ENCODE assay signal across 19 cellular contexts in the genomic region with DNA sequence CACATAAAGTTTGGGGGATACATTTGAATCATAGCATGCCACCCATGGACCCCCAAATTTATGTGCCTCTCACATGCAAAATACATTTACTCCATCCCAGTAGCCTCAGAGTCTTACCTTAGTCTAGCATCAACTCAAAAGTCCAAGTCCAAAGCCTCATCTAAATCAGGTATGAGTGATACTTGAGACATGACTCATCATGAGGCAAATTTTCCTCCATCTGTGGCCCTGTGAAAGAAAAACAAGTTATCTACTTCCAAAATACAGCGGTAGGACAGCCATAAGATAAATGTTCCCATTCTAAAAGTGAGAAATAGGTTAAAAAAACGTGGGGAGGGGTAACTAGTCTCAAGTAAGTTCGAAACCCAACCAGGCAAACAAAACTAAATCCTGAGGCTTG.
A peak's percentile ranks its signal among the peaks of the same experiment; 100 is the strongest.
DNase-seq lines count a peak whose midpoint lies in the region; ATAC-seq and TF ChIP-seq lines count a peak whose summit lies in the region.
"Had no signal": no experiment of that assay in that cellular context is flagged by ENCODE, and none has a peak within 500 bp of the region (broad histone marks: within the 10 kb centered on the region; RNA-seq: fewer than 3 reads in every experiment).

No MANE protein-coding gene starts in this region.

- H4K20me1 ChIP-seq in mammary epithelial cell (ENCODE audit: insufficient read depth, low read length) = no peaks in the 10 kb centered on the region

- H3K9me3 ChIP-seq in mammary epithelial cell (replicated peaks; ENCODE audit: insufficient read depth, low read length) = no peaks in the 10 kb centered on the region
- H3K9me3 ChIP-seq: SJSA1 had no signal

- dilution Hi-C loops in mammary epithelial cell (cut with HindIII; ENCODE audit: low sequenced_read_pairs) = no loop called here

- 45% methylated on average over 3 of the region's 3 CpGs for WGBS in mammary epithelial cell (ENCODE audit: low coverage, missing lambda C conversion rate)

- TF ChIP-seq CTCF in mammary epithelial cell (conservative IDR thresholded peaks at IDR 0.05 in 1 of 2, IDR thresholded peaks at IDR 0.05 in 1 of 2; ENCODE audit: extremely low read depth in 1 of 2, insufficient read depth in 1 of 2, low read depth in 1 of 2, low read length in 2 of 2) = no peak
- TF ChIP-seq CTCF in fibroblast of the aortic adventitia (IDR thresholded peaks at IDR 0.05; ENCODE audit: insufficient read depth, low read length) = no peak

- intact Hi-C loops in mammary epithelial cell (cut with micrococcal nuclease) = no loop called here

- no peak overlapping the region for H3K9ac ChIP-seq in mammary epithelial cell (ENCODE audit: insufficient read depth, low read length)

- no peaks in the 10 kb centered on the region for H3K27me3 ChIP-seq in mammary epithelial cell (ENCODE audit: insufficient read depth, low read length)
- H3K27me3 ChIP-seq: SJSA1 had no signal

- no peak overlapping the region for H3K27ac ChIP-seq in mammary epithelial cell (ENCODE audit: insufficient read depth, low read depth, low read length)
- H3K27ac ChIP-seq: PC-9, SJSA1 had no signal

- peaks cover 18% of the 10 kb centered on the region for H3K4me1 ChIP-seq in mammary epithelial cell (ENCODE audit: insufficient read depth, low read length)

- H3K4me3 ChIP-seq in mammary epithelial cell (replicated peaks in 1 of 3; ENCODE audit: insufficient read depth in 1 of 3, low read depth in 2 of 3, low read length in 3 of 3) (no peak overlapping the region), fibroblast of the aortic adventitia (ENCODE audit: low read depth, low read length) (no peak overlapping the region)
- H3K4me3 ChIP-seq: GM12878, PC-9, SJSA1 had no signal

- ATAC-seq in GM19467 (IDR thresholded peaks at IDR 0.05; ENCODE audit: unreplicated experiment) = no peak
- ATAC-seq in GM19324 (IDR thresholded peaks at IDR 0.05; ENCODE audit: low FRiP score, unreplicated experiment) = no peak
- ATAC-seq: GM12878 had no signal

- no peaks in the 10 kb centered on the region for H3K36me3 Mint-ChIP-seq in activated naive CD4-positive, alpha-beta T cell treated with anti-CD3 and anti-CD28 coated beads, Interleukin-2, amount 10 ng/mL, durations not matched to agents 7 days and 5 days
- H3K36me3 Mint-ChIP-seq: CD4-positive, alpha-beta memory T cell had no signal

- H3K79me2 ChIP-seq in mammary epithelial cell (ENCODE audit: insufficient read depth, low read length) = no peaks in the 10 kb centered on the region

- no peaks in the 10 kb centered on the region for H3K9me3 Mint-ChIP-seq in activated naive CD4-positive, alpha-beta T cell treated with anti-CD3 and anti-CD28 coated beads, Interleukin-2, amount 10 ng/mL, durations not matched to agents 7 days and 5 days

- no peak overlapping the region for H2AFZ ChIP-seq in mammary epithelial cell (ENCODE audit: low read depth, low read length)
- H2AFZ ChIP-seq: PC-9 had no signal

- in situ Hi-C loops in mammary epithelial cell (cut with MboI; ENCODE audit: low sequenced_read_pairs in 2 of 2) = no loop called here

- no TSS peak for BruUV-seq in mammary epithelial cell (replicated peaks; lab: Mats Ljungman, UMichigan)

- H3K27me3 Mint-ChIP-seq in activated naive CD4-positive, alpha-beta T cell treated with anti-CD3 and anti-CD28 coated beads, Interleukin-2, amount 10 ng/mL, durations not matched to agents 7 days and 5 days = no peaks in the 10 kb centered on the region

- no peak overlapping the region for H3K4me2 ChIP-seq in mammary epithelial cell (ENCODE audit: insufficient read depth, low read depth, low read length)
- H3K4me2 ChIP-seq: PC-9 had no signal

- H3K4me3 Mint-ChIP-seq in activated naive CD4-positive, alpha-beta T cell treated with anti-CD3 and anti-CD28 coated beads, Interleukin-2, amount 10 ng/mL, durations not matched to agents 7 days and 5 days = no peak overlapping the region
- H3K4me3 Mint-ChIP-seq: CD4-positive, alpha-beta memory T cell had no signal

- H3K36me3 ChIP-seq in mammary epithelial cell (ENCODE audit: insufficient read depth, low read length) = no peaks in the 10 kb centered on the region
- H3K36me3 ChIP-seq: SJSA1 had no signal

- H3K4me1 Mint-ChIP-seq in activated naive CD4-positive, alpha-beta T cell treated with anti-CD3 and anti-CD28 coated beads, Interleukin-2, amount 10 ng/mL, durations not matched to agents 7 days and 5 days = no peaks in the 10 kb centered on the region
- H3K4me1 Mint-ChIP-seq: CD4-positive, alpha-beta memory T cell had no signal

- H3K27ac Mint-ChIP-seq in activated naive CD4-positive, alpha-beta T cell treated with anti-CD3 and anti-CD28 coated beads, Interleukin-2, amount 10 ng/mL, durations not matched to agents 7 days and 5 days = no peak overlapping the region
- H3K27ac Mint-ChIP-seq: CD4-positive, alpha-beta memory T cell had no signal

- DNase-seq in EH (ENCODE audit: low read depth) (peak; percentile 60), M059J (ENCODE audit: low read depth) (peak; percentile 55), mammary epithelial cell (peak; percentile 35), fibroblast of the aortic adventitia (ENCODE audit: low read depth) (peak; percentile 55), GM03348 (ENCODE audit: low spot score) (no peak)
- no peak for DNase-seq in activated naive CD4-positive, alpha-beta T cell treated with anti-CD3 and anti-CD28 coated beads, Interleukin-2, amount 10 ng/mL, durations not matched to agents 7 days and 5 days
- DNase-seq: 8988T; Calu3; CD4-positive, alpha-beta memory T cell; GOT3; NCI-H2029; NCI-H2171 treated with DMSO at 0.1 percent for 48 hours; NCI-H446 treated with DMSO at 0.1 percent for 48 hours; NCI-H774; PC-9 had no signal

- CTCF ChIA-PET in mammary epithelial cell (lab: Charles Lee; ENCODE audit: low non-redundant PET) = no interaction called here
- CTCF ChIA-PET in activated naive CD4-positive, alpha-beta T cell treated with anti-CD3 and anti-CD28 coated beads, Interleukin-2, amount 10 ng/mL, durations not matched to agents 7 days and 5 days (lab: Charles Lee) = no interaction called here

Comparison
In these comparisons a context has a peak if more than half of its experiments do, and no peak if none do; other contexts are left out.
1. DNase-seq: peak in EH (single experiment), M059J (single experiment), mammary epithelial cell (single experiment) and fibroblast of the aortic adventitia (single experiment); none in activated naive CD4-positive, alpha-beta T cell treated with anti-CD3 and anti-CD28 coated beads, Interleukin-2, amount 10 ng/mL, durations not matched to agents 7 days and 5 days (single experiment) and GM03348 (single experiment).